Comparison of ENCODE assay signal across 10 cellular contexts in the genomic region with DNA sequence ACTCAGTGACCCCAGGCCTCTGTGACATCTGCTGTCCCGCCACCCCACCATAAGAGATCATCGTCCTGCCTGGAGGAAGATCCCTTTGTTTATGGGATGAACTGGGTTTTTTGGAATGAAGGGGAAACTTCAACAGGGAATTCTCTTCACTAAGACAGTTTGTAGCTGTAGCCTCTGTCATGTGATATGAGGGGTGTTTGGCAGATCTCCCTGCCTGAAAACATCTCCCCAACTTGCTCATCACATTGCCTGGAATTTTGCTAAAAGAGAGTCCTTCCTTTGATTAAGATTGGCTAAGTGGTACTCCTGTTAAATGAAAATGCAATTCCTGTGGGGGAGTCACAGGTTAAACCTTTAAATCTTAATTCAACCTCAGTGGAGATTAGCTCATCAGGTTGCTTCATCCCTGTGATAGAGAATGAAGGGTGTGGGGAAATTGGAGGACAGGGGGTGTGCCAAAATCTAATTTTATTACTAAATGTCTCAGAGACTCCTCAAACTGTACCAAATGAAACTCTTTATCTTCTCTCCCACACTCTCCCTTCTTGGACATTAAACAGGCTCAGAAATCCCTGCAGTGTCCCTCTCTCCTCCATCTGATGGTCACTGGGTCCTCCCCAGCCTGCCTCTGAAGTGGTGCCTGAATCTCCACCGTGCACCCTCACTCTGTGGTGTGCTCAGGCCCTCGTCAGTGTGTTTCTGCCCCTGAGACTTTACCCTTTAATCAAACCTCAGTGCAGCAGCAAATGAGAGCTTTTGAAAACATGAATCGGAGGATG. TPM values are rescaled to one million over a fixed set of nuclear protein-coding genes. Genes with fewer than 3 reads are reported as not detected.
DNase-seq lines count a peak whose midpoint lies in the region; ATAC-seq and TF ChIP-seq lines count a peak whose summit lies in the region.
"Had no signal": no experiment of that assay in that cellular context is flagged by ENCODE, and none has a peak within 500 bp of the region (broad histone marks: within the 10 kb centered on the region; RNA-seq: fewer than 3 reads in every experiment).

No MANE protein-coding gene starts in this region.

- H3K4me2 ChIP-seq in GM23248 (ENCODE audit: unreplicated experiment) (no peak overlapping the region), PC-3 (ENCODE audit: low read length) (no peak overlapping the region)

- H3K9me2 ChIP-seq in GM23248 (ENCODE audit: insufficient read depth): no peaks in the 10 kb centered on the region
- H3K9me2 ChIP-seq in PC-3 (replicated peaks; ENCODE audit: low read length): no peaks in the 10 kb centered on the region
- H3K9me2 ChIP-seq: SK-N-SH had no signal

- H3K27me3 Mint-ChIP-seq in activated T-helper 1 cell treated with anti-CD3 and anti-CD28 coated beads, Interleukin-12 subunit alpha, Interleukin-12 subunit beta, Interleukin-2, Interleukin-4 antibody, amounts not matched to agents 30 ng/mL and 10 ng/mL and 1 ng/mL, durations not matched to agents 14 hours and 24 hours and 36 hours (ENCODE audit: insufficient read depth): peaks cover 18% of the 10 kb centered on the region

- H3K4me3 ChIP-seq in GM23248: no peak overlapping the region
- no peak overlapping the region for H3K4me3 ChIP-seq in PC-3 (ENCODE audit: low read length)
- no peak overlapping the region for H3K4me3 ChIP-seq in sigmoid colon

- no peak for ATAC-seq in PC-3

- H3K9me3 ChIP-seq in GM23248 (ENCODE audit: low read depth) (no peaks in the 10 kb centered on the region), PC-3 (ENCODE audit: low read length) (no peaks in the 10 kb centered on the region), sigmoid colon (no peaks in the 10 kb centered on the region)
- H3K9me3 ChIP-seq: Caco-2, SK-N-SH had no signal

- no peak for TF ChIP-seq POLR2A in sigmoid colon (IDR thresholded peaks at IDR 0.05)

- peaks cover 9% of the 10 kb centered on the region for H3K9me3 Mint-ChIP-seq in activated T-helper 1 cell treated with anti-CD3 and anti-CD28 coated beads, Interleukin-12 subunit alpha, Interleukin-12 subunit beta, Interleukin-2, Interleukin-4 antibody, amounts not matched to agents 30 ng/mL and 10 ng/mL and 1 ng/mL, durations not matched to agents 14 hours and 24 hours and 36 hours
- H3K9me3 Mint-ChIP-seq: IgD-negative memory B cell had no signal

- intact Hi-C loops in PC-3 (cut with micrococcal nuclease) (loop anchor here (2.0 to 5.0 kb wide), 2 partner anchors 52 to 121 kb away; a partner anchor contains a TSS), sigmoid colon (cut with DNase I) (loop anchor here (2.0 to 10.0 kb wide), 7 partner anchors 22 to 628 kb away; a partner anchor contains a TSS)
- intact Hi-C loops in activated T-helper 1 cell treated with anti-CD3 and anti-CD28 coated beads, Interleukin-12 subunit alpha, Interleukin-12 subunit beta, Interleukin-2, Interleukin-4 antibody, amounts not matched to agents 30 ng/mL and 10 ng/mL and 1 ng/mL, durations not matched to agents 14 hours and 24 hours and 36 hours (cut with micrococcal nuclease): loop anchor here (5.0 kb wide), 3 partner anchors 191 to 641 kb away; a partner anchor contains a TSS

- no peaks in the 10 kb centered on the region for H3K27me3 ChIP-seq in GM23248 (replicated peaks; ENCODE audit: insufficient read depth)
- no peaks in the 10 kb centered on the region for H3K27me3 ChIP-seq in PC-3 (ENCODE audit: low read length)
- no peaks in the 10 kb centered on the region for H3K27me3 ChIP-seq in sigmoid colon

- TF ChIP-seq CTCF in PC-3 (conservative IDR thresholded peaks at IDR 0.05; ENCODE audit: low read depth, low read length): no peak
- no peak for TF ChIP-seq CTCF in sigmoid colon (IDR thresholded peaks at IDR 0.05)

- no peaks in the 10 kb centered on the region for H3K36me3 ChIP-seq in GM23248 (ENCODE audit: low read depth)
- no peaks in the 10 kb centered on the region for H3K36me3 ChIP-seq in PC-3 (ENCODE audit: low read depth, low read length)
- no peaks in the 10 kb centered on the region for H3K36me3 ChIP-seq in sigmoid colon

- CTCF ChIA-PET in PC-3 (lab: Charles Lee): interaction anchor here (0.6 to 0.8 kb wide), 3 partner anchors 205 to 262 kb away, joined by 3 to 7 read pairs (median 4); no protein-coding TSS in a partner anchor

- H3K4me1 Mint-ChIP-seq in activated T-helper 1 cell treated with anti-CD3 and anti-CD28 coated beads, Interleukin-12 subunit alpha, Interleukin-12 subunit beta, Interleukin-2, Interleukin-4 antibody, amounts not matched to agents 30 ng/mL and 10 ng/mL and 1 ng/mL, durations not matched to agents 14 hours and 24 hours and 36 hours (ENCODE audit: low read depth): peaks cover 56% of the 10 kb centered on the region

- H3F3A ChIP-seq in GM23248 (ENCODE audit: insufficient read depth) (peaks cover 43% of the 10 kb centered on the region), PC-3 (ENCODE audit: low read length, unreplicated experiment) (peaks cover 8% of the 10 kb centered on the region)

- H3K4me1 ChIP-seq in GM23248 (ENCODE audit: insufficient read depth): peaks cover 37% of the 10 kb centered on the region
- H3K4me1 ChIP-seq in PC-3 (ENCODE audit: insufficient read depth, low read length): peaks cover 38% of the 10 kb centered on the region
- peaks cover 0 to 23% (median 11%) of the 10 kb centered on the region in 4 donors for H3K4me1 ChIP-seq in sigmoid colon
- H3K4me1 ChIP-seq: Caco-2 had no signal

- in situ Hi-C loops in GM23248 (cut with MboI): loop anchor here (10.0 kb wide), 1 partner anchor 98 kb away; no protein-coding TSS in a partner anchor
- in situ Hi-C loops in G401 (cut with HindIII; ENCODE audit: low sequenced_read_pairs): no loop called here

- no peaks in the 10 kb centered on the region for H3K79me2 ChIP-seq in GM23248 (ENCODE audit: insufficient read depth)
- H3K79me2 ChIP-seq in PC-3 (ENCODE audit: low read length): no peaks in the 10 kb centered on the region

- H3K27ac ChIP-seq in GM23248 (no peak overlapping the region), PC-3 (ENCODE audit: low read length) (peak overlapping the region; percentile 24; the same call in 1 of the 2 replicates), epithelial cell of prostate (peak overlapping the region; percentile 97), sigmoid colon (peak overlapping the region in 3 of 4 donors; percentile 34 to 56 (median 39))

- TF ChIP-seq EP300 in sigmoid colon (IDR thresholded peaks at IDR 0.05): no peak

- H3K36me3 Mint-ChIP-seq in activated T-helper 1 cell treated with anti-CD3 and anti-CD28 coated beads, Interleukin-12 subunit alpha, Interleukin-12 subunit beta, Interleukin-2, Interleukin-4 antibody, amounts not matched to agents 30 ng/mL and 10 ng/mL and 1 ng/mL, durations not matched to agents 14 hours and 24 hours and 36 hours (ENCODE audit: low read depth): no peaks in the 10 kb centered on the region
- H3K36me3 Mint-ChIP-seq: IgD-negative memory B cell had no signal

- DNase-seq in GM23248 (no peak), PC-3 (no peak), epithelial cell of prostate (ENCODE audit: low read depth, low spot score) (no peak), sigmoid colon (peak; percentile 41), G401 (ENCODE audit: low spot score) (no peak), kidney tubule cell (ENCODE audit: low spot score) (no peak)
- no peak for DNase-seq in activated T-helper 1 cell treated with anti-CD3 and anti-CD28 coated beads, Interleukin-12 subunit alpha, Interleukin-12 subunit beta, Interleukin-2, Interleukin-4 antibody, amounts not matched to agents 30 ng/mL and 10 ng/mL and 1 ng/mL, durations not matched to agents 14 hours and 24 hours and 36 hours (ENCODE audit: low spot score)

- H2AFZ ChIP-seq in GM23248: peak overlapping the region; percentile 76
- H2AFZ ChIP-seq in PC-3 (ENCODE audit: low read length): no peak overlapping the region

- H3K9ac ChIP-seq in GM23248: peak overlapping the region; percentile 16; the same call in 1 of the 2 replicates
- H3K9ac ChIP-seq in PC-3 (ENCODE audit: low read length): 0 out of 2 replicates have a peak overlapping the region, but pooled peaks have one; percentile 18
- H3K9ac ChIP-seq: SK-N-SH had no signal

- H4K20me1 ChIP-seq in GM23248 (ENCODE audit: insufficient read depth) (no peaks in the 10 kb centered on the region), PC-3 (ENCODE audit: low read length) (no peaks in the 10 kb centered on the region)

- no peak overlapping the region for H3K4me3 Mint-ChIP-seq in activated T-helper 1 cell treated with anti-CD3 and anti-CD28 coated beads, Interleukin-12 subunit alpha, Interleukin-12 subunit beta, Interleukin-2, Interleukin-4 antibody, amounts not matched to agents 30 ng/mL and 10 ng/mL and 1 ng/mL, durations not matched to agents 14 hours and 24 hours and 36 hours
- H3K4me3 Mint-ChIP-seq: IgD-negative memory B cell had no signal

- POLR2A ChIA-PET in PC-3 (lab: Charles Lee; ENCODE audit: unreplicated experiment): no interaction called here

- WGBS in GM23248 (ENCODE audit: low coverage in 1 of 2, low lambda C conversion rate in 2 of 2, missing lambda C conversion rate in 2 of 2), 2 experiments: 63 to 64% methylated on average over 5 of the region's 5 CpGs
- 60 to 70% methylated on average over 5 of the region's 5 CpGs for WGBS in sigmoid colon, 2 donors

- no TSS peak for BruUV-seq in PC-3 (replicated peaks; lab: Mats Ljungman, UMichigan)

- H3K27ac Mint-ChIP-seq in activated T-helper 1 cell treated with anti-CD3 and anti-CD28 coated beads, Interleukin-12 subunit alpha, Interleukin-12 subunit beta, Interleukin-2, Interleukin-4 antibody, amounts not matched to agents 30 ng/mL and 10 ng/mL and 1 ng/mL, durations not matched to agents 14 hours and 24 hours and 36 hours: no peak overlapping the region

RNA-seq across cellular contexts. Expression of a gene that starts 54.8 kb away (rescaled TPM):
- 33.6 and 38.5 TPM in 2 replicates for total RNA-seq in GM23248 (2014; rRNA removed; shearing (Covaris generic))
- polyA plus RNA-seq in GM23248 (2016; fragmentation: Nextera tagmentation; extraction: Ambion mirVana) (8.1 and 10.8 TPM in 2 replicates), sigmoid colon (10 to 100 TPM in 2 of 3 donors, 1 to 10 TPM in 1; 9.6 to 11.7 (median 10.9) TPM)
- total RNA-seq in PC-3 (2014; rRNA removed) (100 and 126 TPM in 2 replicates), sigmoid colon (10 to 100 TPM in 1 of 4 donors, 1 to 10 TPM in 3; 7.7 to 11.5 (median 8.5) TPM)
- total RNA-seq in G401 (2014; rRNA removed; shearing (Covaris generic)): 30.5 and 37.9 TPM in 2 replicates
- 59.4 and 61.5 TPM in 2 replicates for total RNA-seq in activated T-helper 1 cell treated with anti-CD3 and anti-CD28 coated beads, Interleukin-12 subunit alpha, Interleukin-12 subunit beta, Interleukin-2, Interleukin-4 antibody, amounts not matched to agents 30 ng/mL and 10 ng/mL and 1 ng/mL, durations not matched to agents 14 hours and 24 hours and 36 hours
